ENCODE assay signal across 8 cellular contexts in genomic region chr9:128117613-128118471, GRCh38. TPM values are rescaled to one million over a fixed set of nuclear protein-coding genes. Genes with fewer than 3 reads are reported as not detected.
DNase-seq lines count a peak whose midpoint lies in the region; ATAC-seq and TF ChIP-seq lines count a peak whose summit lies in the region.

No MANE protein-coding gene starts in this region.

- TF ChIP-seq CTCF in GM20000 (IDR thresholded peaks at IDR 0.05; ENCODE audit: extremely low read depth, missing control alignments) (peak; percentile 100), foreskin keratinocyte (conservative IDR thresholded peaks at IDR 0.05) (peak; percentile 100)

- no peak overlapping the region for H2BK120ac ChIP-seq in neuronal stem cell (ENCODE audit: low read depth, low read length)

- no peak overlapping the region for H3K4ac ChIP-seq in neuronal stem cell (ENCODE audit: low read length)

- H4K8ac ChIP-seq in neuronal stem cell (ENCODE audit: low read depth, low read length): no peak overlapping the region

- H3K14ac ChIP-seq in neuronal stem cell (ENCODE audit: low read length): no peak overlapping the region

- H3K23ac ChIP-seq in neuronal stem cell (ENCODE audit: low read depth, low read length, poor library complexity): peak overlapping the region; percentile 6

- no peaks in the 10 kb centered on the region for H3K4me1 ChIP-seq in foreskin keratinocyte
- peaks cover 4 to 7% of the 10 kb centered on the region in 2 donors for H3K4me1 ChIP-seq in neuronal stem cell (ENCODE audit: control insufficient read depth in 2 of 2, insufficient read depth in 1 of 2, low read depth in 1 of 2, low read length in 2 of 2)

- DNase-seq in AML-193 (lab: John Stamatoyannopoulos, UW) (peak; percentile 81), GM20000 (ENCODE audit: low spot score) (peak; percentile 92), NAMALWA (ENCODE audit: low spot score) (peak; percentile 95), SK-MEL-5 (ENCODE audit: low read depth, low spot score) (peak; percentile 92), activated gamma-delta T cell (lab: John Stamatoyannopoulos, UW) (peak; percentile 77), foreskin keratinocyte (peak in 1 of 2 donors; percentile 60), neuronal stem cell (ENCODE audit: low spot score) (peak; percentile 94), superior temporal gyrus (ENCODE audit: extremely low spot score) (peak; percentile 96)

- H3K4me2 ChIP-seq in neuronal stem cell (ENCODE audit: insufficient read depth, low read length, poor library complexity, severe bottlenecking): no peak overlapping the region

- H3K27ac ChIP-seq in foreskin keratinocyte: no peak overlapping the region
- no peak overlapping the region for H3K27ac ChIP-seq in neuronal stem cell (replicated peaks; ENCODE audit: low read length)

- no peak overlapping the region for H4K91ac ChIP-seq in neuronal stem cell (ENCODE audit: low read depth, low read length, poor library complexity)

- no peak overlapping the region for H2AK5ac ChIP-seq in neuronal stem cell (ENCODE audit: low read depth, low read length)

- H2AFZ ChIP-seq in neuronal stem cell (ENCODE audit: low read length): peak overlapping the region; percentile 95

- WGBS in neuronal stem cell (ENCODE audit: extremely low coverage in 2 of 2, insufficient read length in 2 of 2, insufficient replicate concordance in 1 of 2), 2 donors: no CpG with 5 or more reads among the region's 27 CpGs

- H2BK5ac ChIP-seq in neuronal stem cell (ENCODE audit: low read length): no peak overlapping the region

- H3K27me3 ChIP-seq in foreskin keratinocyte (no peaks in the 10 kb centered on the region), neuronal stem cell (ENCODE audit: control insufficient read depth in 3 of 3, insufficient read depth in 3 of 3, low read depth in 1 of 3, low read length in 3 of 3) (no peaks in the 10 kb centered on the region)

- H3K36me3 ChIP-seq in neuronal stem cell (replicated peaks in 1 of 2; ENCODE audit: control insufficient read depth in 2 of 2, insufficient read depth in 2 of 2, low read length in 2 of 2): peaks cover 17 to 24% of the 10 kb centered on the region in 2 donors

- no peak overlapping the region for H2BK15ac ChIP-seq in neuronal stem cell (ENCODE audit: low read length)

- in situ Hi-C loops in SK-MEL-5 (cut with HindIII; ENCODE audit: low pct_unique_long_range_greater_than_20kb, low sequenced_read_pairs): no loop called here

- H3K79me1 ChIP-seq in neuronal stem cell (ENCODE audit: low read depth, low read length): peaks cover 2% of the 10 kb centered on the region

- H3K18ac ChIP-seq in neuronal stem cell (ENCODE audit: low read length): peak overlapping the region; percentile 58

- peak; percentile 67 for ATAC-seq in foreskin keratinocyte

- no peak overlapping the region for H3K9ac ChIP-seq in neuronal stem cell (ENCODE audit: low read depth, low read length, poor library complexity)

- no peak overlapping the region for H2BK12ac ChIP-seq in neuronal stem cell (ENCODE audit: low read length)

- H3K9me3 ChIP-seq in neuronal stem cell (replicated peaks in 1 of 2; ENCODE audit: control insufficient read depth in 2 of 2, insufficient read depth in 1 of 2, low read depth in 1 of 2, low read length in 2 of 2): no peaks in the 10 kb centered on the region

- peak overlapping the region in 1 of 2 donors; percentile 35 for H3K4me3 ChIP-seq in neuronal stem cell (ENCODE audit: low read length in 2 of 2)

RNA-seq across cellular contexts. Expression of gene PTGES2, which starts 9.7 kb away (rescaled TPM):
- total RNA-seq in SK-MEL-5 (2014; rRNA removed; shearing (Covaris generic)): 122 and 123 TPM in 2 replicates
- 95.3 and 112 TPM in 2 replicates for polyA plus RNA-seq in SK-MEL-5 (2015; cell fraction: cytosol; rRNA removed)
- 336 and 343 TPM in 2 replicates for polyA plus RNA-seq in SK-MEL-5 (2015; cell fraction: nucleus; rRNA removed)
- total RNA-seq in foreskin keratinocyte: 67.6 and 75.4 TPM in 2 replicates
- polyA plus RNA-seq in foreskin keratinocyte: 85.0 and 86.8 TPM in 2 replicates
- 19.0 TPM for polyA plus RNA-seq in neuronal stem cell (2013, experiment 1 of 2)
- 21.6 TPM for polyA plus RNA-seq in neuronal stem cell (2013, experiment 2 of 2)

RNA-seq across cellular contexts. Expression of gene LCN2, which starts 31.4 kb away (rescaled TPM):
- not detected in 2 replicates for total RNA-seq in SK-MEL-5 (2014; rRNA removed; shearing (Covaris generic))
- not detected in 2 replicates for polyA plus RNA-seq in SK-MEL-5 (2015; cell fraction: cytosol; rRNA removed)
- polyA plus RNA-seq in SK-MEL-5 (2015; cell fraction: nucleus; rRNA removed): not detected in 2 replicates
- 0.63 and 2.6 TPM in 2 replicates for total RNA-seq in foreskin keratinocyte
- 0.48 and 4.0 TPM in 2 replicates for polyA plus RNA-seq in foreskin keratinocyte
- polyA plus RNA-seq in neuronal stem cell (2013, experiment 1 of 2): 0.08 TPM
- polyA plus RNA-seq in neuronal stem cell (2013, experiment 2 of 2): 0.10 TPM

RNA-seq across cellular contexts. Expression of gene BBLN, which starts 42.2 kb away (rescaled TPM):
- 102 and 133 TPM in 2 replicates for total RNA-seq in SK-MEL-5 (2014; rRNA removed; shearing (Covaris generic))
- polyA plus RNA-seq in SK-MEL-5 (2015; cell fraction: cytosol; rRNA removed): 161 and 300 TPM in 2 replicates
- 36.6 and 40.7 TPM in 2 replicates for polyA plus RNA-seq in SK-MEL-5 (2015; cell fraction: nucleus; rRNA removed)
- total RNA-seq in foreskin keratinocyte: 37.4 and 55.6 TPM in 2 replicates
- polyA plus RNA-seq in foreskin keratinocyte: 52.7 and 83.9 TPM in 2 replicates
- polyA plus RNA-seq in neuronal stem cell (2013, experiment 1 of 2): 95.6 TPM
- 101 TPM for polyA plus RNA-seq in neuronal stem cell (2013, experiment 2 of 2)

RNA-seq across cellular contexts. Expression of gene SLC25A25, which starts 49.8 kb away (rescaled TPM):
- 26.5 and 30.8 TPM in 2 replicates for total RNA-seq in SK-MEL-5 (2014; rRNA removed; shearing (Covaris generic))
- polyA plus RNA-seq in SK-MEL-5 (2015; cell fraction: cytosol; rRNA removed): 21.5 and 27.2 TPM in 2 replicates
- polyA plus RNA-seq in SK-MEL-5 (2015; cell fraction: nucleus; rRNA removed): 21.4 and 29.9 TPM in 2 replicates
- 8.0 and 8.7 TPM in 2 replicates for total RNA-seq in foreskin keratinocyte
- polyA plus RNA-seq in foreskin keratinocyte: 3.8 and 4.8 TPM in 2 replicates
- polyA plus RNA-seq in neuronal stem cell (2013, experiment 1 of 2): 7.8 TPM
- polyA plus RNA-seq in neuronal stem cell (2013, experiment 2 of 2): 7.4 TPM

RNA-seq across cellular contexts. Expression of gene NAIF1, which starts 50.7 kb away (rescaled TPM):
- total RNA-seq in SK-MEL-5 (2014; rRNA removed; shearing (Covaris generic)): 11.9 and 15.1 TPM in 2 replicates
- polyA plus RNA-seq in SK-MEL-5 (2015; cell fraction: cytosol; rRNA removed): 13.6 and 15.4 TPM in 2 replicates
- 3.7 and 8.8 TPM in 2 replicates for polyA plus RNA-seq in SK-MEL-5 (2015; cell fraction: nucleus; rRNA removed)
- total RNA-seq in foreskin keratinocyte: 8.0 and 9.5 TPM in 2 replicates
- polyA plus RNA-seq in foreskin keratinocyte: 7.8 and 8.9 TPM in 2 replicates
- 6.9 TPM for polyA plus RNA-seq in neuronal stem cell (2013, experiment 1 of 2)
- 7.8 TPM for polyA plus RNA-seq in neuronal stem cell (2013, experiment 2 of 2)
